Comparison of ENCODE assay signal across 8 cellular contexts in genomic region chr10:97196213-97197029, GRCh38. TPM values are rescaled to one million over a fixed set of nuclear protein-coding genes. Genes with fewer than 3 reads are reported as not detected.
DNase-seq lines count a peak whose midpoint lies in the region; ATAC-seq, FAIRE-seq and TF ChIP-seq lines count a peak whose summit lies in the region.

No MANE protein-coding gene starts in this region.

- intact Hi-C loops in testis (cut with DNase I; ENCODE audit: low total_unique reads): no loop called here

- H3K27me3 ChIP-seq in testis: no peaks in the 10 kb centered on the region

- H3K27ac ChIP-seq in testis: no peak overlapping the region

- peak in 2 of 3 experiments; percentile 53 to 64 for TF ChIP-seq CTCF in testis (IDR thresholded peaks at IDR 0.05)

- no peaks in the 10 kb centered on the region for H3K9me3 ChIP-seq in testis

- DNase-seq in 8988T: peak; percentile 85
- DNase-seq in HuH-7.5 (ENCODE audit: low spot score): peak; percentile 78
- DNase-seq in SHP77 (lab: John Stamatoyannopoulos, UW): peak; percentile 72 to 78
- DNase-seq in activated effector memory CD4-positive, alpha-beta T cell treated with anti-CD3 and anti-CD28 coated beads, Interleukin-2, amount 50 U/mL, for 16 hours: peak; percentile 85
- DNase-seq in frontal cortex (ENCODE audit: low spot score in 2 of 2): peak; percentile 52 to 64
- DNase-seq in nucleus accumbens (lab: John Stamatoyannopoulos, UW): peak in 31 of 56 donors; percentile 14 to 63 (median 35)
- DNase-seq in testis: peak; percentile 62

- TF ChIP-seq POLR2A in testis (IDR thresholded peaks at IDR 0.05): no peak

- WGBS in testis, 2 donors: 3 to 8% methylated on average over 45 to 56 of the region's 56 CpGs

- peak; percentile 70 for ATAC-seq in GM18498 (IDR thresholded peaks at IDR 0.05; ENCODE audit: unreplicated experiment)

- H3K36me3 ChIP-seq in testis (ENCODE audit: low read depth, missing control alignments): no peaks in the 10 kb centered on the region

- peaks cover 3% of the 10 kb centered on the region for H3K4me1 ChIP-seq in testis

- FAIRE-seq in frontal cortex (lab: Jason Lieb, UNC): no peak

- peak overlapping the region; percentile 50 to 61 for H3K4me3 ChIP-seq in testis

RNA-seq across cellular contexts. Expression of gene SLIT1, which starts 10.7 kb away (rescaled TPM):
- total RNA-seq in frontal cortex (48.9 TPM), testis (1 to 10 TPM; 1.9 to 2.5 TPM)
- 4.6 TPM for polyA plus RNA-seq in testis (ENCODE audit: insufficient read depth, low read depth, low replicate concordance)

Comparison
In these comparisons a context has a peak if more than half of its experiments do, and no peak if none do; other contexts are left out.
1. DNase-seq: peak in every context shown above with its lines; median percentile 85 in 8988T; 85 in activated effector memory CD4-positive, alpha-beta T cell treated with anti-CD3 and anti-CD28 coated beads, Interleukin-2, amount 50 U/mL, for 16 hours; 78 in HuH-7.5; 75 in SHP77; 62 in testis; 58 in frontal cortex; 35 in nucleus accumbens.
2. RNA of gene SLIT1, which starts 10.7 kb away (total RNA-seq): 48.9 TPM in frontal cortex (single experiment); 1.9 to 2.5 TPM in testis; every median in the first group is over 10 times any median in the second.